18 cellular contexts compared by ENCODE assay signal in the genomic region with DNA sequence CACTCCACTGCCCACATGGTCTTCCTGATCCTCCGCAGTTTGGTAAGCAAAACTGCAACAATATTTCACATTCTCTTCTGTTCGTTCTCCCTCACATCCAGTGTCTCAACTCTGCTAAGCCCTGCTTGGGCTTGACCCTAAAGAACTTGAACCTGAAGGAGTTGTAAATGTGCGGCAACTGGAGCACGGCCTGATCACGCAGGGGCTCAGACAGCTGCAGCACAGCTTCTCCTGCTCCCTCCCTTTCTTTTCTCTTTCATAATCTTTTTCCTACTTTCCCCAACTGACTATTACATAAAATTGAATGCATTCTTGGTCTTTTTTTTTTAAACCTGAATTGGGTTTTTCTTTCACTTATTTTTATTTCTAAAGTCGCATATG. TPM values are rescaled to one million over a fixed set of nuclear protein-coding genes. Genes with fewer than 3 reads are reported as not detected.
DNase-seq lines count a peak whose midpoint lies in the region; ATAC-seq and TF ChIP-seq lines count a peak whose summit lies in the region.
"Had no signal": no experiment of that assay in that cellular context is flagged by ENCODE, and none has a peak within 500 bp of the region (broad histone marks: within the 10 kb centered on the region; RNA-seq: fewer than 3 reads in every experiment).

No MANE protein-coding gene starts in this region.

- H3K36me3 ChIP-seq in psoas muscle (ENCODE audit: insufficient read depth in 1 of 2, low read depth in 1 of 2): no peaks in the 10 kb centered on the region

- no peak overlapping the region for H3K27ac Mint-ChIP-seq in activated CD4-positive, alpha-beta T cell treated with anti-CD3 and anti-CD28 coated beads, Interleukin-2, amount 10 ng/mL, durations not matched to agents 7 days and 5 days
- H3K27ac Mint-ChIP-seq: activated CD8-positive, alpha-beta T cell treated with anti-CD3 and anti-CD28 coated beads for 36 hours; activated naive CD8-positive, alpha-beta T cell; CD8-positive, alpha-beta T cell had no signal

- no peaks in the 10 kb centered on the region for H3K9me3 Mint-ChIP-seq in activated CD4-positive, alpha-beta T cell treated with anti-CD3 and anti-CD28 coated beads, Interleukin-2, amount 10 ng/mL, durations not matched to agents 7 days and 5 days
- H3K9me3 Mint-ChIP-seq: activated CD8-positive, alpha-beta T cell treated with anti-CD3 and anti-CD28 coated beads for 36 hours; CD8-positive, alpha-beta T cell; naive thymus-derived CD8-positive, alpha-beta T cell; type B pancreatic cell had no signal

- intact Hi-C loops in left ventricle myocardium superior (cut with micrococcal nuclease): no loop called here
- intact Hi-C loops in right cardiac atrium (cut with DNase I): no loop called here
- intact Hi-C loops in psoas muscle (cut with DNase I): loop anchor here in 1 of 2 donors (5.0 kb wide), 1 partner anchor 72 kb away; no protein-coding TSS in a partner anchor

- H3K36me3 Mint-ChIP-seq in activated CD4-positive, alpha-beta T cell treated with anti-CD3 and anti-CD28 coated beads, Interleukin-2, amount 10 ng/mL, durations not matched to agents 7 days and 5 days (ENCODE audit: low read depth): no peaks in the 10 kb centered on the region
- H3K36me3 Mint-ChIP-seq: activated naive CD8-positive, alpha-beta T cell; CD8-positive, alpha-beta T cell; naive thymus-derived CD8-positive, alpha-beta T cell; type B pancreatic cell had no signal

- POLR2A ChIA-PET in activated CD4-positive, alpha-beta T cell treated with anti-CD3 and anti-CD28 coated beads, Interleukin-2, amount 10 ng/mL, durations not matched to agents 7 days and 5 days (lab: Charles Lee): no interaction called here

- peaks cover 2% of the 10 kb centered on the region for H3K27me3 Mint-ChIP-seq in activated CD4-positive, alpha-beta T cell treated with anti-CD3 and anti-CD28 coated beads, Interleukin-2, amount 10 ng/mL, durations not matched to agents 7 days and 5 days
- H3K27me3 Mint-ChIP-seq: type B pancreatic cell had no signal

- no peak overlapping the region for H3K27ac ChIP-seq in right cardiac atrium (ENCODE audit: low read length)
- H3K27ac ChIP-seq in psoas muscle: peak overlapping the region; percentile 96

- no peak overlapping the region for H3K4me3 ChIP-seq in right cardiac atrium (ENCODE audit: low read length)
- H3K4me3 ChIP-seq in fibroblast of villous mesenchyme (ENCODE audit: low read depth, low read length): no peak overlapping the region
- no peak overlapping the region for H3K4me3 ChIP-seq in psoas muscle

- no peak for TF ChIP-seq CTCF in fibroblast of villous mesenchyme (IDR thresholded peaks at IDR 0.05; ENCODE audit: insufficient read depth, low read depth, low read length)
- TF ChIP-seq CTCF in psoas muscle (IDR thresholded peaks at IDR 0.05): no peak

- CTCF ChIA-PET in activated CD4-positive, alpha-beta T cell treated with anti-CD3 and anti-CD28 coated beads, Interleukin-2, amount 10 ng/mL, durations not matched to agents 7 days and 5 days (lab: Charles Lee): no interaction called here

- H3K4me1 Mint-ChIP-seq in activated CD4-positive, alpha-beta T cell treated with anti-CD3 and anti-CD28 coated beads, Interleukin-2, amount 10 ng/mL, durations not matched to agents 7 days and 5 days: no peaks in the 10 kb centered on the region

- H3K9me3 ChIP-seq in right cardiac atrium (ENCODE audit: control insufficient read depth, low read length) (no peaks in the 10 kb centered on the region), psoas muscle (no peaks in the 10 kb centered on the region)

- ATAC-seq in left ventricle myocardium superior (peak; percentile 22), right cardiac atrium (no peak), psoas muscle (peak in 1 of 4 donors; percentile 40), HG02798 (IDR thresholded peaks at IDR 0.05; ENCODE audit: poor library complexity, unreplicated experiment) (no peak), HG03097 (IDR thresholded peaks at IDR 0.05; ENCODE audit: low FRiP score, unreplicated experiment) (no peak)
- ATAC-seq: activated CD8-positive, alpha-beta T cell treated with anti-CD3 and anti-CD28 coated beads for 36 hours; CD8-positive, alpha-beta T cell; naive thymus-derived CD8-positive, alpha-beta T cell had no signal

- no peak for DNase-seq in left ventricle myocardium superior
- DNase-seq in right cardiac atrium: no peak
- DNase-seq in fibroblast of villous mesenchyme (ENCODE audit: low read depth): peak; percentile 20
- DNase-seq in psoas muscle: peak in 1 of 2 donors; percentile 64
- no peak for DNase-seq in activated CD4-positive, alpha-beta T cell treated with anti-CD3 and anti-CD28 coated beads, Interleukin-2, amount 10 ng/mL, durations not matched to agents 7 days and 5 days
- DNase-seq in NCI-H748 treated with DMSO at 0.1 percent for 48 hours (lab: John Stamatoyannopoulos, UW): no peak
- DNase-seq: activated CD8-positive, alpha-beta T cell treated with anti-CD3 and anti-CD28 coated beads for 36 hours; activated T-cell treated with anti-CD3 and anti-CD28 coated beads, Interleukin-2, amount 50 U/mL, for 48 hours; CD8-positive, alpha-beta T cell; central memory CD4-positive, alpha-beta T cell; foreskin fibroblast; naive thymus-derived CD8-positive, alpha-beta T cell; NCI-H69; stimulated activated CD4-positive, alpha-beta T cell treated with anti-CD3 and anti-CD28 coated beads, Interleukin-2, amount 100 ng/mL, for 24 hours had no signal

- H3K27me3 ChIP-seq in right cardiac atrium (ENCODE audit: control insufficient read depth, insufficient read depth): no peaks in the 10 kb centered on the region
- H3K27me3 ChIP-seq in psoas muscle (ENCODE audit: insufficient read depth in 3 of 3, low read length in 2 of 3): no peaks in the 10 kb centered on the region

- H3K4me1 ChIP-seq in right cardiac atrium (ENCODE audit: control insufficient read depth, insufficient read depth, low read length) (peaks cover 19% of the 10 kb centered on the region), psoas muscle (peaks cover 92% of the 10 kb centered on the region)

- H3K4me3 Mint-ChIP-seq in activated CD4-positive, alpha-beta T cell treated with anti-CD3 and anti-CD28 coated beads, Interleukin-2, amount 10 ng/mL, durations not matched to agents 7 days and 5 days: no peak overlapping the region
- H3K4me3 Mint-ChIP-seq: activated CD8-positive, alpha-beta T cell treated with anti-CD3 and anti-CD28 coated beads for 36 hours; activated naive CD8-positive, alpha-beta T cell; CD8-positive, alpha-beta T cell; type B pancreatic cell had no signal

- 82% methylated on average over 6 of the region's 6 CpGs for WGBS in right cardiac atrium
- WGBS in psoas muscle, 3 donors: 46 to 66% (median 54%) methylated on average over 6 of the region's 6 CpGs

RNA-seq across cellular contexts. Expression of gene CYRIA, which starts 10.2 kb away (rescaled TPM):
- 4.6 TPM for total RNA-seq in left ventricle myocardium superior
- 1 to 10 TPM; 3.1 to 5.0 (median 4.2) TPM for total RNA-seq in right cardiac atrium
- 1.2 TPM for polyA plus RNA-seq in right cardiac atrium
- total RNA-seq in fibroblast of villous mesenchyme: 0.43 and 0.97 TPM in 2 replicates
- 10 to 100 TPM in 3 of 4 donors, 1 to 10 TPM in 1; 9.5 to 16.8 (median 10.9) TPM for total RNA-seq in psoas muscle
- polyA plus RNA-seq in psoas muscle: 1 to 10 TPM; 3.8 to 5.1 (median 4.9) TPM
- under 1 TPM; 0.20 to 0.31 TPM for total RNA-seq in activated CD4-positive, alpha-beta T cell treated with anti-CD3 and anti-CD28 coated beads, Interleukin-2, amount 10 ng/mL, durations not matched to agents 7 days and 5 days
